ENCODE assay signal across 27 cellular contexts in genomic region chr9:75051285-75051684, GRCh38. TPM values are rescaled to one million over a fixed set of nuclear protein-coding genes. Genes with fewer than 3 reads are reported as not detected.
A peak's percentile ranks its signal among the peaks of the same experiment; 100 is the strongest.
DNase-seq lines count a peak whose midpoint lies in the region; ATAC-seq, FAIRE-seq and TF ChIP-seq lines count a peak whose summit lies in the region.
"Had no signal": no experiment of that assay in that cellular context is flagged by ENCODE, and none has a peak within 500 bp of the region (broad histone marks: within the 10 kb centered on the region; RNA-seq: fewer than 3 reads in every experiment).

No MANE protein-coding gene starts in this region.

- H3K36me3 Mint-ChIP-seq in natural killer cell = no peaks in the 10 kb centered on the region
- H3K36me3 Mint-ChIP-seq: CD14-positive monocyte; CD4-positive, alpha-beta memory T cell; CD4-positive, CD25-positive, alpha-beta regulatory T cell had no signal

- H3K4me1 ChIP-seq in HepG2 (ENCODE audit: insufficient read depth, low read length) = no peaks in the 10 kb centered on the region; the same call in 1 of the 2 replicates
- H3K4me1 ChIP-seq: BE2C had no signal

- TF ChIP-seq CTCF in HepG2 (CRISPR knock-in tag; IDR thresholded peaks at IDR 0.05) (no peak), natural killer cell (IDR thresholded peaks at IDR 0.05) (no peak)

- H2AFZ ChIP-seq in HepG2 (ENCODE audit: low read length) = no peak overlapping the region

- no peak for FAIRE-seq in HepG2 (lab: Jason Lieb, UNC)
- no peak for FAIRE-seq in frontal cortex (lab: Jason Lieb, UNC)
- FAIRE-seq: A204.1, GM12878, GM12892, GM18507 had no signal

- no peaks in the 10 kb centered on the region for H4K20me1 ChIP-seq in HepG2 (ENCODE audit: insufficient read depth, low read length)
- H4K20me1 ChIP-seq: BLaER1 had no signal

- CTCF ChIA-PET in HepG2 (lab: Yijun Ruan, JAX; ENCODE audit: low intra/inter-chr PET ratio, low total read pairs) = no interaction called here

- no peak overlapping the region for H3K4me3 Mint-ChIP-seq in natural killer cell
- H3K4me3 Mint-ChIP-seq: CD14-positive monocyte; CD4-positive, alpha-beta memory T cell; CD4-positive, CD25-positive, alpha-beta regulatory T cell; CD8-positive, alpha-beta memory T cell had no signal

- no peaks in the 10 kb centered on the region for H3K27me3 ChIP-seq in HepG2 (ENCODE audit: control insufficient read depth in 1 of 2, insufficient read depth in 2 of 2, low read length in 2 of 2)
- H3K27me3 ChIP-seq: BE2C, BLaER1 had no signal

- in situ Hi-C loops in HepG2 (cut with HindIII; ENCODE audit: extremely low pct_ligation_motif_present, low pct_unique_long_range_greater_than_20kb) = no loop called here

- no peak for ATAC-seq in HepG2
- no peak for ATAC-seq in natural killer cell
- ATAC-seq: GM12878 had no signal

- no peaks in the 10 kb centered on the region for H3K9me3 Mint-ChIP-seq in natural killer cell
- H3K9me3 Mint-ChIP-seq: CD8-positive, alpha-beta memory T cell had no signal

- 0 out of 2 replicates have a peak, but pooled peaks cover under 1% of the 10 kb centered on the region for H3K9me3 ChIP-seq in HepG2 (ENCODE audit: low read length)
- H3K9me3 ChIP-seq: BE2C had no signal

- no peak overlapping the region for H3K9ac ChIP-seq in HepG2 (ENCODE audit: insufficient read depth, low read depth, low read length)
- H3K9ac ChIP-seq: BLaER1 had no signal

- TF ChIP-seq EP300 in HepG2 (IDR thresholded peaks at IDR 0.05; ENCODE audit: low read depth in 2 of 2, low read length in 2 of 2) (no peak), HepG2 (CRISPR knock-in tag; IDR thresholded peaks at IDR 0.05; ENCODE audit: borderline replicate concordance) (no peak)

- no peaks in the 10 kb centered on the region for H3K79me2 ChIP-seq in HepG2 (ENCODE audit: insufficient read depth, low read length)

- intact Hi-C loops in HepG2 (cut with micrococcal nuclease; ENCODE audit: unreplicated experiment) (no loop called here), natural killer cell (cut with micrococcal nuclease) (no loop called here)

- no peak overlapping the region for H3K27ac Mint-ChIP-seq in natural killer cell
- H3K27ac Mint-ChIP-seq: CD14-positive monocyte; CD4-positive, alpha-beta memory T cell; CD4-positive, CD25-positive, alpha-beta regulatory T cell; CD8-positive, alpha-beta memory T cell had no signal

- peak; percentile 61 for TF ChIP-seq POLR2A in erythroblast (IDR thresholded peaks at IDR 0.05; ENCODE audit: low read length)
- no peak for TF ChIP-seq POLR2A in HepG2 (IDR thresholded peaks at IDR 0.05; ENCODE audit: insufficient read depth in 1 of 2, low read depth in 2 of 2, low read length in 2 of 2)

- DNase-seq in HUDEP-2 (lab: John Stamatoyannopoulos, UW; ENCODE audit: unreplicated experiment in 76 of 76) (peak in 54 of 76 experiments; percentile 6 to 97 (median 73)), OCI-M1 (lab: John Stamatoyannopoulos, UW) (peak; percentile 63), erythroblast (lab: John Stamatoyannopoulos, UW) (peak; percentile 70 to 87), HepG2 (ENCODE audit: low spot score) (no peak), natural killer cell (no peak), frontal cortex (ENCODE audit: low spot score in 2 of 2) (no peak)
- DNase-seq: 8988T; ACHN; BE2C; C1 segment of cervical spinal cord; CD4-positive, alpha-beta memory T cell; CD4-positive, CD25-positive, alpha-beta regulatory T cell; CD8-positive, alpha-beta memory T cell; COR-L47; DMS 273 treated with DMSO at 0.1 percent for 48 hours; DMS153; DMS53; DMS79; DND-41; EL; GDM1 had no signal

- peaks cover 0 to 4% of the 10 kb centered on the region in 2 donors for H3K27me3 Mint-ChIP-seq in natural killer cell (ENCODE audit: low read depth in 2 of 2)

- no peak overlapping the region for H3K27ac ChIP-seq in HepG2 (ENCODE audit: extremely low read length, insufficient read depth, low read length)
- H3K27ac ChIP-seq: BLaER1 had no signal

- POLR2A ChIA-PET in HepG2 (lab: Yijun Ruan, JAX) = no interaction called here

- H3K4me1 Mint-ChIP-seq in natural killer cell = no peaks in the 10 kb centered on the region
- H3K4me1 Mint-ChIP-seq: CD14-positive monocyte; CD4-positive, alpha-beta memory T cell; CD4-positive, CD25-positive, alpha-beta regulatory T cell; CD8-positive, alpha-beta memory T cell had no signal

- no TSS peak for BruUV-seq in HepG2 (replicated peaks; lab: Mats Ljungman, UMichigan)

- no peak overlapping the region for H3K4me2 ChIP-seq in HepG2 (ENCODE audit: low read depth, low read length)
- H3K4me2 ChIP-seq: BLaER1 had no signal

- H3K4me3 ChIP-seq in HepG2 (replicated peaks in 1 of 3; ENCODE audit: insufficient read depth in 1 of 3, low read depth in 2 of 3, low read length in 3 of 3) = no peak overlapping the region
- H3K4me3 ChIP-seq: BLaER1, GM12878 had no signal

- no peaks in the 10 kb centered on the region for H3K36me3 ChIP-seq in HepG2 (replicated peaks in 1 of 2; ENCODE audit: control insufficient read depth in 1 of 2, insufficient read depth in 2 of 2, low read length in 2 of 2)
- H3K36me3 ChIP-seq: BE2C, BLaER1 had no signal

- no peak for TF ChIP-seq RAD21 in HepG2 (CRISPR knock-in tag; IDR thresholded peaks at IDR 0.05)

RNA-seq across cellular contexts. Expression of gene CARNMT1, which starts 23.2 kb away (rescaled TPM):
- 31.1 and 43.0 TPM in 2 replicates for total RNA-seq in HepG2 (2016; rRNA removed; fragmentation: Illumina TruSeq; extraction: Trizol)
- 22.8 and 29.5 TPM in 2 replicates for total RNA-seq in HepG2 (2016; cell fraction: cytosol; rRNA removed; fragmentation: Illumina TruSeq; extraction: Trizol; ENCODE audit: low read depth)
- 30.2 and 36.7 TPM in 2 replicates for total RNA-seq in HepG2 (2016; cell fraction: insoluble cytoplasmic fraction; rRNA removed; fragmentation: Illumina TruSeq; extraction: Trizol)
- 17.9 and 21.0 TPM in 2 replicates for total RNA-seq in HepG2 (2016; cell fraction: membrane; rRNA removed; fragmentation: Illumina TruSeq; extraction: Trizol)
- total RNA-seq in HepG2 (2016; cell fraction: nucleus; rRNA removed; fragmentation: Illumina TruSeq; extraction: Trizol) = 19.2 and 25.1 TPM in 2 replicates
- polyA plus RNA-seq in HepG2 (2011; rRNA removed) = 4.4 and 5.2 TPM in 2 replicates
- polyA plus RNA-seq in HepG2 (2011; cell fraction: cytosol; rRNA removed) = 3.7 and 3.8 TPM in 2 replicates
- polyA plus RNA-seq in HepG2 (2011; cell fraction: nucleus; rRNA removed) = 5.2 and 6.2 TPM in 2 replicates
- polyA plus RNA-seq in HepG2 (2012) = 7.8 and 11.4 TPM in 2 replicates
- 1.1 and 1.8 TPM in 2 replicates for polyA plus RNA-seq in HepG2 (2016; cell fraction: cytosol; fragmentation: Illumina TruSeq; extraction: Trizol; ENCODE audit: low read depth)
- 23.8 and 26.8 TPM in 2 replicates for polyA plus RNA-seq in HepG2 (2016; cell fraction: insoluble cytoplasmic fraction; fragmentation: Illumina TruSeq; extraction: Trizol; ENCODE audit: low read depth)
- polyA plus RNA-seq in HepG2 (2016; cell fraction: membrane; fragmentation: Illumina TruSeq; extraction: Trizol; ENCODE audit: low read depth) = 4.5 and 4.9 TPM in 2 replicates
- 17.3 and 19.4 TPM in 2 replicates for polyA plus RNA-seq in HepG2 (2016; cell fraction: nucleus; fragmentation: Illumina TruSeq; extraction: Trizol; ENCODE audit: insufficient read depth, low read depth)
- polyA minus RNA-seq in HepG2 (2011; rRNA and poly(A)+ RNA removed; ENCODE audit: low replicate concordance) = 5.7 and 8.3 TPM in 2 replicates
- 9.0 and 10.6 TPM in 2 replicates for polyA minus RNA-seq in HepG2 (2011; cell fraction: cytosol; rRNA and poly(A)+ RNA removed)
- 22.0 and 25.2 TPM in 2 replicates for polyA minus RNA-seq in HepG2 (2011; cell fraction: nucleus; rRNA and poly(A)+ RNA removed)
- total RNA-seq in natural killer cell = 10 to 100 TPM; 21.2 to 27.8 (median 25.9) TPM
- total RNA-seq in frontal cortex = 38.3 TPM

RNA-seq across cellular contexts. Expression of gene NMRK1, which starts 36.7 kb away (rescaled TPM):
- total RNA-seq in HepG2 (2016; rRNA removed; fragmentation: Illumina TruSeq; extraction: Trizol) = 9.1 and 10.2 TPM in 2 replicates
- total RNA-seq in HepG2 (2016; cell fraction: cytosol; rRNA removed; fragmentation: Illumina TruSeq; extraction: Trizol; ENCODE audit: low read depth) = 5.0 and 8.8 TPM in 2 replicates
- 8.8 and 10.5 TPM in 2 replicates for total RNA-seq in HepG2 (2016; cell fraction: insoluble cytoplasmic fraction; rRNA removed; fragmentation: Illumina TruSeq; extraction: Trizol)
- total RNA-seq in HepG2 (2016; cell fraction: membrane; rRNA removed; fragmentation: Illumina TruSeq; extraction: Trizol) = 8.3 and 10.7 TPM in 2 replicates
- total RNA-seq in HepG2 (2016; cell fraction: nucleus; rRNA removed; fragmentation: Illumina TruSeq; extraction: Trizol) = 5.9 and 6.9 TPM in 2 replicates
- polyA plus RNA-seq in HepG2 (2011; rRNA removed) = 12.9 and 13.5 TPM in 2 replicates
- polyA plus RNA-seq in HepG2 (2011; cell fraction: cytosol; rRNA removed) = 4.2 and 6.9 TPM in 2 replicates
- polyA plus RNA-seq in HepG2 (2011; cell fraction: nucleus; rRNA removed) = 11.8 and 15.2 TPM in 2 replicates
- polyA plus RNA-seq in HepG2 (2012) = 11.8 and 14.6 TPM in 2 replicates
- polyA plus RNA-seq in HepG2 (2016; cell fraction: cytosol; fragmentation: Illumina TruSeq; extraction: Trizol; ENCODE audit: low read depth) = 7.0 and 8.7 TPM in 2 replicates
- 10.0 and 11.0 TPM in 2 replicates for polyA plus RNA-seq in HepG2 (2016; cell fraction: insoluble cytoplasmic fraction; fragmentation: Illumina TruSeq; extraction: Trizol; ENCODE audit: low read depth)
- 7.3 and 7.9 TPM in 2 replicates for polyA plus RNA-seq in HepG2 (2016; cell fraction: membrane; fragmentation: Illumina TruSeq; extraction: Trizol; ENCODE audit: low read depth)
- polyA plus RNA-seq in HepG2 (2016; cell fraction: nucleus; fragmentation: Illumina TruSeq; extraction: Trizol; ENCODE audit: insufficient read depth, low read depth) = 10.7 and 12.0 TPM in 2 replicates
- 1.8 and 4.3 TPM in 2 replicates for polyA minus RNA-seq in HepG2 (2011; rRNA and poly(A)+ RNA removed; ENCODE audit: low replicate concordance)
- polyA minus RNA-seq in HepG2 (2011; cell fraction: cytosol; rRNA and poly(A)+ RNA removed) = 1.9 and 2.1 TPM in 2 replicates
- polyA minus RNA-seq in HepG2 (2011; cell fraction: nucleus; rRNA and poly(A)+ RNA removed) = 12.6 and 12.9 TPM in 2 replicates
- 10 to 100 TPM; 23.7 to 52.0 (median 44.4) TPM for total RNA-seq in natural killer cell
- 6.1 TPM for total RNA-seq in frontal cortex

RNA-seq across cellular contexts. Expression of gene OSTF1, which starts 37.0 kb away (rescaled TPM):
- 39.0 and 54.5 TPM in 2 replicates for total RNA-seq in HepG2 (2016; rRNA removed; fragmentation: Illumina TruSeq; extraction: Trizol)
- 14.7 and 17.1 TPM in 2 replicates for total RNA-seq in HepG2 (2016; cell fraction: cytosol; rRNA removed; fragmentation: Illumina TruSeq; extraction: Trizol; ENCODE audit: low read depth)
- total RNA-seq in HepG2 (2016; cell fraction: insoluble cytoplasmic fraction; rRNA removed; fragmentation: Illumina TruSeq; extraction: Trizol) = 40.7 and 55.2 TPM in 2 replicates
- 23.8 and 26.2 TPM in 2 replicates for total RNA-seq in HepG2 (2016; cell fraction: membrane; rRNA removed; fragmentation: Illumina TruSeq; extraction: Trizol)
- total RNA-seq in HepG2 (2016; cell fraction: nucleus; rRNA removed; fragmentation: Illumina TruSeq; extraction: Trizol) = 18.2 and 18.7 TPM in 2 replicates
- 13.8 and 16.8 TPM in 2 replicates for polyA plus RNA-seq in HepG2 (2011; rRNA removed)
- polyA plus RNA-seq in HepG2 (2011; cell fraction: cytosol; rRNA removed) = 11.2 and 14.1 TPM in 2 replicates
- 3.5 and 4.2 TPM in 2 replicates for polyA plus RNA-seq in HepG2 (2011; cell fraction: nucleus; rRNA removed)
- 28.8 and 31.6 TPM in 2 replicates for polyA plus RNA-seq in HepG2 (2012)
- polyA plus RNA-seq in HepG2 (2016; cell fraction: cytosol; fragmentation: Illumina TruSeq; extraction: Trizol; ENCODE audit: low read depth) = 12.9 and 16.0 TPM in 2 replicates
- polyA plus RNA-seq in HepG2 (2016; cell fraction: insoluble cytoplasmic fraction; fragmentation: Illumina TruSeq; extraction: Trizol; ENCODE audit: low read depth) = 49.4 and 55.6 TPM in 2 replicates
- 16.3 and 17.4 TPM in 2 replicates for polyA plus RNA-seq in HepG2 (2016; cell fraction: membrane; fragmentation: Illumina TruSeq; extraction: Trizol; ENCODE audit: low read depth)
- 19.4 and 21.6 TPM in 2 replicates for polyA plus RNA-seq in HepG2 (2016; cell fraction: nucleus; fragmentation: Illumina TruSeq; extraction: Trizol; ENCODE audit: insufficient read depth, low read depth)
- 3.2 and 10.4 TPM in 2 replicates for polyA minus RNA-seq in HepG2 (2011; rRNA and poly(A)+ RNA removed; ENCODE audit: low replicate concordance)
- polyA minus RNA-seq in HepG2 (2011; cell fraction: cytosol; rRNA and poly(A)+ RNA removed) = 17.8 and 18.6 TPM in 2 replicates
- polyA minus RNA-seq in HepG2 (2011; cell fraction: nucleus; rRNA and poly(A)+ RNA removed) = 13.4 and 14.0 TPM in 2 replicates
- 100 to 1,000 TPM; 140 to 187 (median 177) TPM for total RNA-seq in natural killer cell
- 11.8 TPM for total RNA-seq in frontal cortex

Comparison
In these comparisons a context has a peak if more than half of its experiments do, and no peak if none do; other contexts are left out.
1. DNase-seq: peak in HUDEP-2 (54 of 76), OCI-M1 (single experiment) and erythroblast (2 of 2); none in HepG2 (single experiment), natural killer cell (single experiment) and frontal cortex (0 of 2).